Comparison of ENCODE assay signal across 8 cellular contexts in genomic region chr4:47836655-47837581, GRCh38. TPM values are rescaled to one million over a fixed set of nuclear protein-coding genes. Genes with fewer than 3 reads are reported as not detected.
DNase-seq lines count a peak whose midpoint lies in the region; ATAC-seq and TF ChIP-seq lines count a peak whose summit lies in the region.

No MANE protein-coding gene starts in this region.

- DNase-seq in AG09309 (ENCODE audit: low read depth): peak; percentile 39
- DNase-seq in NCI-H2227 (lab: John Stamatoyannopoulos, UW; ENCODE audit: unreplicated experiment): peak; percentile 71
- peak; percentile 31 to 45 for DNase-seq in activated CD4-positive, alpha-beta T cell treated with anti-CD3 and anti-CD28 coated beads for 24 hours (ENCODE audit: low read depth in 2 of 2)
- peak; percentile 80 for DNase-seq in dedifferentiated amniotic fluid mesenchymal stem cell (ENCODE audit: extremely low spot score)
- peak; percentile 65 to 81 for DNase-seq in left colon
- DNase-seq in stimulated activated CD4-positive, alpha-beta T cell treated with anti-CD3 and anti-CD28 coated beads, Interleukin-15, amount 100 ng/mL, for 24 hours: peak; percentile 80

- peak; percentile 81 for TF ChIP-seq CTCF in AG09309 (IDR thresholded peaks at IDR 0.05; ENCODE audit: control insufficient read depth, insufficient read depth, low read depth, low read length, missing control alignments)

- peak overlapping the region; percentile 60 for H3K4me3 ChIP-seq in AG09309 (ENCODE audit: control insufficient read depth, low read depth, low read length)

- intact Hi-C loops in left colon (cut with DNase I, micrococcal nuclease): no loop called here

- ATAC-seq in GM18867 (IDR thresholded peaks at IDR 0.05; ENCODE audit: unreplicated experiment) (peak; percentile 73), HG03066 (IDR thresholded peaks at IDR 0.05; ENCODE audit: low read depth, unreplicated experiment) (peak; percentile 83), left colon (peak; percentile 96)

RNA-seq across cellular contexts. Expression of gene CORIN, which starts 0.9 kb away (rescaled TPM):
- 1 to 10 TPM in 1 of 2 donors, under 1 TPM in 1; 0.58 to 1.5 TPM for total RNA-seq in left colon

Comparison
In these comparisons a context has a peak if more than half of its experiments do, and no peak if none do; other contexts are left out.
1. Peak in every context shown above with its lines: DNase-seq, ATAC-seq and H3K4me3 ChIP-seq.